ENCODE assay signal across 8 cellular contexts in the genomic region with DNA sequence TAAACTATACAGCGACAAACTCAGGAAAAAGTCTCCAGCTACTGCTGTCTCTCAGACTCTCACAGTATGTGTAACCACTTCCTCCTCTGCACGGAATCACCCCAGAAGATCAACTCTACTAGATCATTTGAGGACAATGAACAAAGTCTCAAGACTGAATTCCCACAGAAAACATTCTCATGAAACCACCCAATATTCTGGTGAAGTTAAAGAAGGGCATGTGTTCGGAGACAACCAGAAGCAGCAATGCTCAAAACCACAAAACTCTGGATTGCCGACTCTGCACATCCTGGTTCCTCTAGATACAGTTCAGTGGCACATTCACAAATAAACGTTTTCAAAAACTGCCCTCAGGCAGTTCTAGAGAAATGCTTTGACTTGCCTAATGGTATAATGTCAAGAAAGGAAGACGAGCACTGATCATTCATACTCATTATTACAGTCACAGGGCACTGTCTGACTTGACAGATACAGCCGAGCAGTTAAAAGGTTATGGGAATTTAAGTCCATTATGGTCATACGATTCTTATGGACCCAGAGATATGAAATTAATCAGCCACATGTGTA.
DNase-seq lines count a peak whose midpoint lies in the region; ATAC-seq, FAIRE-seq and TF ChIP-seq lines count a peak whose summit lies in the region.

No MANE protein-coding gene starts in this region.

- intact Hi-C loops in left ventricle myocardium superior (cut with micrococcal nuclease): no loop called here

- H3K27ac Mint-ChIP-seq in activated CD4-positive, alpha-beta memory T cell treated with anti-CD3 and anti-CD28 coated beads, Interleukin-2, amount 10 ng/mL, durations not matched to agents 7 days and 5 days: peak overlapping the region; percentile 88

- FAIRE-seq in H54 (lab: Jason Lieb, UNC): peak; percentile 64

- no peaks in the 10 kb centered on the region for H3K27me3 ChIP-seq in H7 (ENCODE audit: control insufficient read depth, insufficient read depth, low read length)

- H3K36me3 Mint-ChIP-seq in activated CD4-positive, alpha-beta memory T cell treated with anti-CD3 and anti-CD28 coated beads, Interleukin-2, amount 10 ng/mL, durations not matched to agents 7 days and 5 days (ENCODE audit: low read depth): peaks cover 24% of the 10 kb centered on the region

- POLR2A ChIA-PET in activated CD4-positive, alpha-beta memory T cell treated with anti-CD3 and anti-CD28 coated beads, Interleukin-2, amount 10 ng/mL, durations not matched to agents 7 days and 5 days (lab: Charles Lee): interaction anchor here (1.0 to 7.6 kb wide), 12 partner anchors 9 to 704 kb away, joined by 3 to 343 read pairs (median 54); a partner anchor contains a TSS
- POLR2A ChIA-PET in RWPE1 (lab: Yijun Ruan, JAX; ENCODE audit: low non-redundant PET): no interaction called here

- no peak for TF ChIP-seq POLR2A in H54 (IDR thresholded peaks at IDR 0.05; ENCODE audit: low read depth, low read length)

- ATAC-seq in GM18499 (IDR thresholded peaks at IDR 0.05; ENCODE audit: insufficient read depth, unreplicated experiment) (peak; percentile 88), left ventricle myocardium superior (peak; percentile 71)

- no peaks in the 10 kb centered on the region for H3K9me3 Mint-ChIP-seq in activated CD4-positive, alpha-beta memory T cell treated with anti-CD3 and anti-CD28 coated beads, Interleukin-2, amount 10 ng/mL, durations not matched to agents 7 days and 5 days

- peaks cover 76% of the 10 kb centered on the region for H3K4me1 Mint-ChIP-seq in activated CD4-positive, alpha-beta memory T cell treated with anti-CD3 and anti-CD28 coated beads, Interleukin-2, amount 10 ng/mL, durations not matched to agents 7 days and 5 days

- H3K4me3 ChIP-seq in H7 (ENCODE audit: insufficient read depth, low read depth, low read length): no peak overlapping the region

- H3K27ac ChIP-seq in RWPE1: no peak overlapping the region

- peak overlapping the region; percentile 76 for H3K4me3 Mint-ChIP-seq in activated CD4-positive, alpha-beta memory T cell treated with anti-CD3 and anti-CD28 coated beads, Interleukin-2, amount 10 ng/mL, durations not matched to agents 7 days and 5 days

- H3K36me3 ChIP-seq in H7 (replicated peaks; ENCODE audit: control insufficient read depth, insufficient read depth, low read length): no peaks in the 10 kb centered on the region

- CTCF ChIA-PET in activated CD4-positive, alpha-beta memory T cell treated with anti-CD3 and anti-CD28 coated beads, Interleukin-2, amount 10 ng/mL, durations not matched to agents 7 days and 5 days (lab: Charles Lee): interaction anchor here (0.8 to 5.9 kb wide), 5 partner anchors 13 to 92 kb away, joined by 3 to 61 read pairs (median 3); a partner anchor contains a TSS
- CTCF ChIA-PET in RWPE1 (lab: Yijun Ruan, JAX): no interaction called here

- TF ChIP-seq CTCF in RWPE1 (conservative IDR thresholded peaks at IDR 0.05; ENCODE audit: low read depth): no peak

- no peaks in the 10 kb centered on the region for H3K27me3 Mint-ChIP-seq in activated CD4-positive, alpha-beta memory T cell treated with anti-CD3 and anti-CD28 coated beads, Interleukin-2, amount 10 ng/mL, durations not matched to agents 7 days and 5 days

- DNase-seq in H54 (ENCODE audit: insufficient read length, low spot score) (no peak), M059J (ENCODE audit: low read depth) (peak; percentile 94), left ventricle myocardium superior (no peak), ureter (ENCODE audit: low spot score) (peak; percentile 48), RWPE1 (ENCODE audit: low spot score) (no peak), H7 (no peak)
- peak; percentile 56 for DNase-seq in activated CD4-positive, alpha-beta memory T cell treated with anti-CD3 and anti-CD28 coated beads, Interleukin-2, amount 10 ng/mL, durations not matched to agents 7 days and 5 days

Comparison
In these comparisons a context has a peak if more than half of its experiments do, and no peak if none do; other contexts are left out.
1. DNase-seq: peak in M059J (single experiment), activated CD4-positive, alpha-beta memory T cell treated with anti-CD3 and anti-CD28 coated beads, Interleukin-2, amount 10 ng/mL, durations not matched to agents 7 days and 5 days (single experiment) and ureter (single experiment); none in H54 (single experiment), left ventricle myocardium superior (single experiment), RWPE1 (single experiment) and H7 (single experiment).